In the genomic region with DNA sequence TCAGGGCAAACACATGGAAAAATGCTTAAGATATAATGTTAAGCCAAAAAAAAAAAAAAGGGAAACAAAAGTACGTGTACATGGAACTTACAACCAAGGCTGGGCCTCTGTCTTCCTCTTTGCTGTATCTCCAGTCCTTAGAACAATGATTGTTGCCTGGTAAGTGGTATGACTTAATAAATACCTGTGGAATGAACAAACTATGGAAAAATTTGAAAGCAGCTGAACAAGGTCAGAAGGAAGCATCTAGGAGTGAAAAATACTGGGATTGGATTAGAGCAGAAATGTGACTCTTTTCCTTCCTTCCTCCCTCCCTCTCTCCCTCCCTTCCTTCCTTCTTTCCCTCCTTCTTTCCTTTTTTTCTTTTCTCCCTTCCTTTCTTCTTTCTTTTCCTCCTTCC, we compare ENCODE assay signal across 15 cellular contexts. TPM values are rescaled to one million over a fixed set of nuclear protein-coding genes. Genes with fewer than 3 reads are reported as not detected.
DNase-seq lines count a peak whose midpoint lies in the region; ATAC-seq and TF ChIP-seq lines count a peak whose summit lies in the region.
"Had no signal": no experiment of that assay in that cellular context is flagged by ENCODE, and none has a peak within 500 bp of the region (broad histone marks: within the 10 kb centered on the region; RNA-seq: fewer than 3 reads in every experiment).

No MANE protein-coding gene starts in this region.

- DNase-seq in left ventricle myocardium inferior (no peak), Right ventricle myocardium inferior (ENCODE audit: missing footprints) (no peak), amniotic epithelial cell (ENCODE audit: low read depth) (peak; percentile 88), foreskin keratinocyte (peak; percentile 47 to 77), uterus (no peak)
- DNase-seq: activated naive CD4-positive, alpha-beta T cell treated with anti-CD3 and anti-CD28 coated beads for 36 hours; colonic mucosa; H7; left colon; NCI-H524 treated with DMSO at 0.1 percent for 48 hours; stimulated activated CD4-positive, alpha-beta T cell treated with anti-CD3 and anti-CD28 coated beads, Interleukin-15, amount 100 ng/mL, for 24 hours had no signal

- H3K4me3 ChIP-seq in left ventricle myocardium inferior, result no peak overlapping the region
- H3K4me3 ChIP-seq in uterus, result no peak overlapping the region
- H3K4me3 ChIP-seq: colonic mucosa had no signal

- intact Hi-C loops in left ventricle myocardium inferior (cut with micrococcal nuclease), result no loop called here
- intact Hi-C loops in Right ventricle myocardium inferior (cut with DNase I), result no loop called here
- intact Hi-C loops in uterus (cut with DNase I; ENCODE audit: low total_unique reads), result no loop called here

- no peak for TF ChIP-seq POLR2A in uterus (IDR thresholded peaks at IDR 0.05)

- H3K9me3 ChIP-seq in left ventricle myocardium inferior (replicated peaks), result no peaks in the 10 kb centered on the region
- H3K9me3 ChIP-seq in uterus, result no peaks in the 10 kb centered on the region
- H3K9me3 ChIP-seq: colonic mucosa had no signal

- no peak for TF ChIP-seq CTCF in left ventricle myocardium inferior (IDR thresholded peaks at IDR 0.05; ENCODE audit: borderline replicate concordance)
- no peak for TF ChIP-seq CTCF in foreskin keratinocyte (conservative IDR thresholded peaks at IDR 0.05)
- no peak for TF ChIP-seq CTCF in uterus (IDR thresholded peaks at IDR 0.05)

- ATAC-seq in Right ventricle myocardium inferior (no peak), foreskin keratinocyte (peak; percentile 78), HG03095 (IDR thresholded peaks at IDR 0.05; ENCODE audit: unreplicated experiment) (no peak), GM19035 (IDR thresholded peaks at IDR 0.05; ENCODE audit: unreplicated experiment) (no peak), HG03139 (IDR thresholded peaks at IDR 0.05; ENCODE audit: unreplicated experiment) (no peak)
- ATAC-seq: left colon had no signal

- H3K36me3 ChIP-seq in left ventricle myocardium inferior (no peaks in the 10 kb centered on the region), uterus (no peaks in the 10 kb centered on the region)
- H3K36me3 ChIP-seq: colonic mucosa had no signal

- no peaks in the 10 kb centered on the region for H3K27me3 ChIP-seq in left ventricle myocardium inferior (ENCODE audit: low read depth)
- no peaks in the 10 kb centered on the region for H3K27me3 ChIP-seq in foreskin keratinocyte
- H3K27me3 ChIP-seq in uterus, result no peaks in the 10 kb centered on the region
- H3K27me3 ChIP-seq: colonic mucosa had no signal

- H3K27ac ChIP-seq in left ventricle myocardium inferior (replicated peaks), result peak overlapping the region; percentile 16
- peak overlapping the region; percentile 3 for H3K27ac ChIP-seq in foreskin keratinocyte
- peak overlapping the region; percentile 28 to 55 for H3K27ac ChIP-seq in uterus
- H3K27ac ChIP-seq: colonic mucosa had no signal

- H3K4me1 ChIP-seq in left ventricle myocardium inferior (no peaks in the 10 kb centered on the region), foreskin keratinocyte (peaks cover 4% of the 10 kb centered on the region), uterus (no peaks in the 10 kb centered on the region)
- H3K4me1 ChIP-seq: colonic mucosa had no signal

RNA-seq across cellular contexts. Expression of gene MOSPD1, which starts 21.5 kb away (rescaled TPM):
- total RNA-seq in left ventricle myocardium inferior (28.2 TPM), Right ventricle myocardium inferior (24.1 TPM), foreskin keratinocyte (13.5 and 13.8 TPM in 2 replicates), uterus (10 to 100 TPM in 2 of 4 donors, 1 to 10 TPM in 2; 1.8 to 33.5 (median 12.9) TPM)
- 6.7 and 7.7 TPM in 2 replicates for polyA plus RNA-seq in foreskin keratinocyte

RNA-seq across cellular contexts. Expression of gene SMIM10, which starts 54.2 kb away (rescaled TPM):
- total RNA-seq in left ventricle myocardium inferior (4.9 TPM), Right ventricle myocardium inferior (6.4 TPM), foreskin keratinocyte (0.14 and 0.17 TPM in 2 replicates), uterus (10 to 100 TPM in 2 of 4 donors, 1 to 10 TPM in 2; 4.6 to 16.1 (median 10.5) TPM)
- polyA plus RNA-seq in foreskin keratinocyte, result 0.12 and 0.19 TPM in 2 replicates
- total RNA-seq: HT-29 had no signal

Comparison
In these comparisons a context has a peak if more than half of its experiments do, and no peak if none do; other contexts are left out.
1. DNase-seq: peak in amniotic epithelial cell (single experiment) and foreskin keratinocyte (2 of 2); none in left ventricle myocardium inferior (single experiment), Right ventricle myocardium inferior (single experiment) and uterus (0 of 2).
2. Peak in every context shown above with its lines, with median percentiles within 50 percentile points of each other: H3K27ac ChIP-seq.